Comparison of ENCODE assay signal across 8 cellular contexts in genomic region chr9:29213374-29214161, GRCh38. TPM values are rescaled to one million over a fixed set of nuclear protein-coding genes. Genes with fewer than 3 reads are reported as not detected.
A peak's percentile ranks its signal among the peaks of the same experiment; 100 is the strongest.
DNase-seq lines count a peak whose midpoint lies in the region; ATAC-seq, FAIRE-seq and TF ChIP-seq lines count a peak whose summit lies in the region.

TSS of gene LINGO2 (minus strand) at chr9:29213601.

- H3K27ac ChIP-seq in A549: peak within 1 kb of the TSS in 1 of 2 experiments; percentile 69; a peak in 2 of 6 replicates

- in situ Hi-C loops in KBM-7 (cut with MboI; ENCODE audit: low pct_unique_long_range_greater_than_20kb, low sequenced_read_pairs): loop anchor here (25.0 kb wide), 1 partner anchor 426 kb away; no protein-coding TSS in a partner anchor
- in situ Hi-C loops in G401 (cut with HindIII; ENCODE audit: low sequenced_read_pairs): no loop called here

- no peak for TF ChIP-seq POLR2A in A549 (IDR thresholded peaks at IDR 0.05; ENCODE audit: low read length)

- no peak for TF ChIP-seq RAD21 in A549 (conservative IDR thresholded peaks at IDR 0.05 in 1 of 2, IDR thresholded peaks at IDR 0.05 in 1 of 2)

- no peak for TF ChIP-seq CTCF in A549 (IDR thresholded peaks at IDR 0.05)

- H3K4me1 Mint-ChIP-seq in activated T-cell treated with anti-CD3 and anti-CD28 coated beads, Interleukin-2, amount 50 U/mL, for 72 hours (ENCODE audit: low read depth): peaks cover 22% of the 10 kb centered on the region
- H3K4me1 Mint-ChIP-seq in stimulated activated naive B cell treated with anti-CD40 and anti-IgM and Interleukin-4, amounts not matched to agents 10 μg/mL and 1 μg/mL and 100 μg/mL, for 72 hours: peaks cover 8 to 19% of the 10 kb centered on the region in 2 donors

- 0% methylated on average over 47 of the region's 59 CpGs for WGBS in A549 (ENCODE audit: missing lambda C conversion rate)

- peak; percentile 33 to 50 for DNase-seq in A549 (ENCODE audit: low read depth in 1 of 2, low spot score in 1 of 2)
- DNase-seq in KBM-7: peak; percentile 89
- DNase-seq in activated T-cell treated with anti-CD3 and anti-CD28 coated beads, Interleukin-2, amount 50 U/mL, for 72 hours: no peak
- peak; percentile 60 for DNase-seq in iPS-NIHi11 (ENCODE audit: low spot score)
- no peak for DNase-seq in stimulated activated naive B cell treated with anti-CD40 and anti-IgM and Interleukin-4, amounts not matched to agents 10 μg/mL and 1 μg/mL and 100 μg/mL, for 72 hours
- DNase-seq in G401 (ENCODE audit: low spot score): no peak
- DNase-seq in GF-D8 (lab: John Stamatoyannopoulos, UW): no peak

- TF ChIP-seq EP300 in A549 (IDR thresholded peaks at IDR 0.05): no peak

- ATAC-seq in A549 (peak; percentile 67 to 73), HG03520 (IDR thresholded peaks at IDR 0.05; ENCODE audit: unreplicated experiment) (no peak)
- ATAC-seq in activated T-cell treated with anti-CD3 and anti-CD28 coated beads, Interleukin-2, amount 50 U/mL, for 72 hours (replicated peaks in 1 of 2): no peak
- ATAC-seq in stimulated activated naive B cell treated with anti-CD40 and anti-IgM and Interleukin-4, amounts not matched to agents 10 μg/mL and 1 μg/mL and 100 μg/mL, for 72 hours (replicated peaks): no peak

- no peaks in the 10 kb centered on the region for H3K9me3 Mint-ChIP-seq in activated T-cell treated with anti-CD3 and anti-CD28 coated beads, Interleukin-2, amount 50 U/mL, for 72 hours
- H3K9me3 Mint-ChIP-seq in stimulated activated naive B cell treated with anti-CD40 and anti-IgM and Interleukin-4, amounts not matched to agents 10 μg/mL and 1 μg/mL and 100 μg/mL, for 72 hours: no peaks in the 10 kb centered on the region

- H3K4me1 ChIP-seq in A549: peaks cover 22% of the 10 kb centered on the region

- FAIRE-seq in A549 (lab: Jason Lieb, UNC): no peak

- POLR2A ChIA-PET in A549 (lab: Yijun Ruan, JAX): no interaction called here

- H3K27me3 Mint-ChIP-seq in activated T-cell treated with anti-CD3 and anti-CD28 coated beads, Interleukin-2, amount 50 U/mL, for 72 hours (ENCODE audit: low read depth): peaks cover 68% of the 10 kb centered on the region
- H3K27me3 Mint-ChIP-seq in stimulated activated naive B cell treated with anti-CD40 and anti-IgM and Interleukin-4, amounts not matched to agents 10 μg/mL and 1 μg/mL and 100 μg/mL, for 72 hours: peaks cover 46 to 55% of the 10 kb centered on the region in 2 donors

- peak within 1 kb of the TSS; percentile 51 for H3K4me3 ChIP-seq in A549

- H3K27ac Mint-ChIP-seq in activated T-cell treated with anti-CD3 and anti-CD28 coated beads, Interleukin-2, amount 50 U/mL, for 72 hours: peak within 1 kb of the TSS; percentile 54
- H3K27ac Mint-ChIP-seq in stimulated activated naive B cell treated with anti-CD40 and anti-IgM and Interleukin-4, amounts not matched to agents 10 μg/mL and 1 μg/mL and 100 μg/mL, for 72 hours: peak within 1 kb of the TSS; percentile 20

- peaks cover 0 to 1% of the 10 kb centered on the region in 2 donors for H3K36me3 Mint-ChIP-seq in activated T-cell treated with anti-CD3 and anti-CD28 coated beads, Interleukin-2, amount 50 U/mL, for 72 hours (ENCODE audit: insufficient read depth in 2 of 2)
- H3K36me3 Mint-ChIP-seq in stimulated activated naive B cell treated with anti-CD40 and anti-IgM and Interleukin-4, amounts not matched to agents 10 μg/mL and 1 μg/mL and 100 μg/mL, for 72 hours: no peaks in the 10 kb centered on the region

- peak within 1 kb of the TSS; percentile 100 for H3K4me2 ChIP-seq in A549

- CTCF ChIA-PET in A549 (lab: Yijun Ruan, JAX): interaction anchor here (0.7 to 3.2 kb wide), 10 partner anchors 8 to 487 kb away, joined by 3 to 18 read pairs (median 3); no protein-coding TSS in a partner anchor

- no peaks in the 10 kb centered on the region for H3K9me3 ChIP-seq in A549

- peak within 1 kb of the TSS; percentile 71 to 78 for H3K4me3 Mint-ChIP-seq in activated T-cell treated with anti-CD3 and anti-CD28 coated beads, Interleukin-2, amount 50 U/mL, for 72 hours
- peak within 1 kb of the TSS; percentile 32 to 59 for H3K4me3 Mint-ChIP-seq in stimulated activated naive B cell treated with anti-CD40 and anti-IgM and Interleukin-4, amounts not matched to agents 10 μg/mL and 1 μg/mL and 100 μg/mL, for 72 hours

TF ChIP-seq in A549, 52 proteins besides CTCF, POLR2A, EP300 and RAD21:
- no peak for TF ChIP-seq HOXB5 (CRISPR knock-in tag; IDR thresholded peaks at IDR 0.05)
- TF ChIP-seq FOSB (CRISPR knock-in tag; IDR thresholded peaks at IDR 0.05): no peak
- no peak for TF ChIP-seq HEYL (CRISPR knock-in tag; IDR thresholded peaks at IDR 0.05)
- TF ChIP-seq NPAS2 (CRISPR knock-in tag; IDR thresholded peaks at IDR 0.05; ENCODE audit: borderline replicate concordance): no peak
- no peak for TF ChIP-seq RCOR1 (IDR thresholded peaks at IDR 0.05; ENCODE audit: low read depth, low read length)
- TF ChIP-seq ATOH8 (CRISPR knock-in tag; IDR thresholded peaks at IDR 0.05; ENCODE audit: low read depth): no peak
- TF ChIP-seq SREBF2 (IDR thresholded peaks at IDR 0.05): no peak
- no peak for TF ChIP-seq HOXB13 (CRISPR knock-in tag; IDR thresholded peaks at IDR 0.05; ENCODE audit: low read depth)
- TF ChIP-seq CBX8 (IDR thresholded peaks at IDR 0.05): no peak
- no peak for TF ChIP-seq KDM5A (IDR thresholded peaks at IDR 0.05)

RNA-seq across cellular contexts. Expression of gene LINGO2, which starts in this region (rescaled TPM):
- polyA plus RNA-seq in A549 (2011; rRNA removed) (0.14 and 0.22 TPM in 2 replicates), A549 (2017; fragmentation: RNase III; extraction: RNeasy Plus Mini Kit Qiagen cat#74134 plus additional on column Dnase treatment) (not detected in 3 replicates)
- polyA plus RNA-seq in A549 (2012; cell fraction: cytosol; rRNA removed): not detected in 2 replicates
- polyA plus RNA-seq in A549 (2012; cell fraction: nucleus; rRNA removed): not detected in 2 replicates
- polyA minus RNA-seq in A549 (2011; rRNA and poly(A)+ RNA removed): 0.29 TPM in 1 of 2 replicates, not detected in the other
- not detected for total RNA-seq in activated T-cell treated with anti-CD3 and anti-CD28 coated beads, Interleukin-2, amount 50 U/mL, for 72 hours
- not detected in 2 replicates for total RNA-seq in G401 (2014; rRNA removed; shearing (Covaris generic))

Comparison
In these comparisons a context has a peak if more than half of its experiments do, and no peak if none do; other contexts are left out.
1. Peak in DNase-seq, ATAC-seq, H3K4me3 ChIP-seq and H3K4me2 ChIP-seq in A549; RNA of the gene not detected or under 1 TPM.
2. DNase-seq: peak in KBM-7 (single experiment) and iPS-NIHi11 (single experiment); none in activated T-cell treated with anti-CD3 and anti-CD28 coated beads, Interleukin-2, amount 50 U/mL, for 72 hours (0 of 2), stimulated activated naive B cell treated with anti-CD40 and anti-IgM and Interleukin-4, amounts not matched to agents 10 μg/mL and 1 μg/mL and 100 μg/mL, for 72 hours (single experiment), G401 (single experiment) and GF-D8 (single experiment).